Comparison of ENCODE assay signal across 9 cellular contexts in the genomic region with DNA sequence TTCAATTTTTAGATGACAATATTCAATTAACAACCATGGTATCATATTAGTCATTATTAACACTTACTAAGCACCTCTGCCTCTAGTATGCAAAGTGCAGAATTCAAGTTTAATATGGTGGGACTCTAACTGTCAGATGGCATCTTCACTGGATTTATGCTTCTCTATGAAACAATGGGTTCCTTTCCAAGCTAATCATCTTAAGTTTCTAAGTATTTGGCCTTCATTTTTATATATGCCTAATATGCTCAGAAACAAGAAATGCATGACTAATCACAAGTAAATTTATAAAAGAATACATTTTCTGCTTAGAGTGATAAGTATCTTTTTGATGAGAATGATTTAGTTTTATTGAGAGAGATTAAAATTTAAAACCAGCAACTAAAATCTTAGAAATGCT.
"Had no signal": no experiment of that assay in that cellular context is flagged by ENCODE, and none has a peak within 500 bp of the region (broad histone marks: within the 10 kb centered on the region; RNA-seq: fewer than 3 reads in every experiment).

No MANE protein-coding gene starts in this region.

- H3K27ac Mint-ChIP-seq: stimulated activated effector memory CD8-positive, alpha-beta T cell treated with anti-CD3 and anti-CD28 coated beads, Interleukin-12 subunit alpha, Interleukin-12 subunit beta, amount 100 ng/mL, for 72 hours had no signal

- H3K27ac ChIP-seq: parathyroid adenoma had no signal

- H2AFZ ChIP-seq: parathyroid adenoma had no signal

- ATAC-seq: esophagus mucosa; left lobe of liver; naive thymus-derived CD8-positive, alpha-beta T cell; stimulated activated effector memory CD8-positive, alpha-beta T cell treated with anti-CD3 and anti-CD28 coated beads, Interleukin-12 subunit alpha, Interleukin-12 subunit beta, amount 100 ng/mL, for 72 hours had no signal

- H3K4me3 Mint-ChIP-seq: stimulated activated effector memory CD8-positive, alpha-beta T cell treated with anti-CD3 and anti-CD28 coated beads, Interleukin-12 subunit alpha, Interleukin-12 subunit beta, amount 100 ng/mL, for 72 hours had no signal

- H3K79me2 ChIP-seq: parathyroid adenoma had no signal

- DNase-seq: activated CD4-positive, alpha-beta T cell treated with anti-CD3 and anti-CD28 coated beads, Interleukin-2, amount 50 U/mL, for 48 hours; activated CD4-positive, CD25-positive, alpha-beta regulatory T cell treated with anti-CD3 and anti-CD28 coated beads, Interleukin-2, amount 50 U/mL, for 72 hours; mammary epithelial cell; naive thymus-derived CD8-positive, alpha-beta T cell; stimulated activated CD4-positive, alpha-beta T cell treated with anti-CD3 and anti-CD28 coated beads, Interleukin-12 subunit alpha, Interleukin-12 subunit beta, amount 100 ng/mL, for 4 hours had no signal

- H3K9me3 Mint-ChIP-seq: naive thymus-derived CD8-positive, alpha-beta T cell; stimulated activated effector memory CD8-positive, alpha-beta T cell treated with anti-CD3 and anti-CD28 coated beads, Interleukin-12 subunit alpha, Interleukin-12 subunit beta, amount 100 ng/mL, for 72 hours had no signal

- H3K4me1 ChIP-seq: parathyroid adenoma had no signal

- H3K27me3 Mint-ChIP-seq: naive thymus-derived CD8-positive, alpha-beta T cell had no signal
